8 cellular contexts compared by ENCODE assay signal in the genomic region with DNA sequence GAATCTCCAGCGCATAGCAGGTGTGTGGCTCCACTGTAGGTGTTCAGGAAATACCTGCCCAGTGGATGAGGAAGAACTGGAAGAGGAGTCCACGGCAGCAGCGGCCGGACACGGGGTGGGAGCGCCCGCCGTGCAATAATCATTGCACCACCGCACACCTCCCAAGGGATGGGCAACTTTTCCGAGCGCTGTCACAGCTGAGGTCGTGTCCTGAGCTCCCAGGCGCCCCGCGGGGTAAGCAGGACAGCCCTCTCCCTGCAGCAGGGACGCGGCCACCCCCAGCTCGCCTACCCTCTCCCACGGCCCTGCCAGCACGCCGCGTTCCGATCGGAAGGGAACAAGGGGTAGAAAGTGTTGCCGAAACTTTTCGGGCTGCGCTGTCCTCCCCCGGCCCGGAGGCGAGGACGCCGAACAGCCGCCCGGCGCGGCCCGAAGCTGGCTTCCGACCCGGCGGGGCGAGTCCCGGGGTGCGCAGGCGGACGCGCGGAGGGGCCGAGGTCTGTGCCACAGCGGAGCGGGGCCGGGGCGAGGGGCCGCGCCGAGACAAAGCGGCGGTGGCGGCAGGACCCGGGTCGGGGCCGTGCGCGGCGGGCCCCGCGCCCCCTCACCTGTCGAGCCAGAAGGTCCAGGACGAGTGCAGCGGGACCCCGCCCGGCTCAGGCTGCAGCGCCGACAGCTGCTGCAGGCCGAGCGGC. TPM values are rescaled to one million over a fixed set of nuclear protein-coding genes. Genes with fewer than 3 reads are reported as not detected.
DNase-seq lines count a peak whose midpoint lies in the region; ATAC-seq and TF ChIP-seq lines count a peak whose summit lies in the region.

No MANE protein-coding gene starts in this region.

- H3K14ac ChIP-seq in mesenchymal stem cell (ENCODE audit: low read length in 2 of 2) = peak overlapping the region in 1 of 2 experiments; percentile 88

- H3K4me1 ChIP-seq in duodenal mucosa (ENCODE audit: control insufficient read depth in 1 of 2, insufficient read depth in 2 of 2, low read length in 2 of 2) (peaks cover 13 to 15% of the 10 kb centered on the region in 2 donors), mesenchymal stem cell (ENCODE audit: control insufficient read depth, insufficient read depth, low read depth, low read length) (peaks cover 10% of the 10 kb centered on the region), stomach (peaks cover 17 to 46% (median 26%) of the 10 kb centered on the region in 4 donors)

- H3K9me3 ChIP-seq in duodenal mucosa (ENCODE audit: control insufficient read depth in 1 of 2, low read length in 2 of 2) (no peaks in the 10 kb centered on the region), mesenchymal stem cell (ENCODE audit: control insufficient read depth, low read length) (no peaks in the 10 kb centered on the region), stomach (no peaks in the 10 kb centered on the region)

- peak overlapping the region; percentile 96 for H2AFZ ChIP-seq in mesenchymal stem cell (ENCODE audit: low read depth, low read length)

- H3K36me3 ChIP-seq in duodenal mucosa (ENCODE audit: control insufficient read depth in 1 of 2, insufficient read depth in 2 of 2, low read length in 2 of 2) (no peaks in the 10 kb centered on the region), mesenchymal stem cell (ENCODE audit: control insufficient read depth in 1 of 2, insufficient read depth in 2 of 2, low read depth in 1 of 2, low read length in 2 of 2) (no peaks in the 10 kb centered on the region), stomach (no peaks in the 10 kb centered on the region)

- peak overlapping the region; percentile 70 for H4K8ac ChIP-seq in mesenchymal stem cell (ENCODE audit: low read length)

- peak overlapping the region in 1 of 2 experiments; percentile 74 for H3K18ac ChIP-seq in mesenchymal stem cell (ENCODE audit: low read depth in 1 of 2, low read length in 2 of 2)

- no peak overlapping the region for H2BK15ac ChIP-seq in mesenchymal stem cell (ENCODE audit: low read depth, poor library complexity, severe bottlenecking)

- peak; percentile 39 for ATAC-seq in HG03066 (IDR thresholded peaks at IDR 0.05; ENCODE audit: low read depth, unreplicated experiment)

- H3K27ac ChIP-seq in VCaP (peak overlapping the region; percentile 59; the same call in 1 of the 2 replicates), duodenal mucosa (ENCODE audit: low read depth, low read length) (no peak overlapping the region), mesenchymal stem cell (ENCODE audit: low read length, poor library complexity, severe bottlenecking) (no peak overlapping the region), stomach (peak overlapping the region; percentile 77 to 92 (median 86))

- H3K27me3 ChIP-seq in duodenal mucosa (ENCODE audit: control insufficient read depth in 1 of 2, insufficient read depth in 2 of 2, low read length in 2 of 2) (no peaks in the 10 kb centered on the region), mesenchymal stem cell (ENCODE audit: control insufficient read depth in 1 of 2, insufficient read depth in 1 of 2, low read length in 2 of 2) (peaks cover 8 to 16% of the 10 kb centered on the region in 2 experiments), stomach (no peaks in the 10 kb centered on the region)

- TF ChIP-seq EP300 in stomach (IDR thresholded peaks at IDR 0.05) = no peak

- peak overlapping the region; percentile 73 to 88 for H3K9ac ChIP-seq in duodenal mucosa (ENCODE audit: low read depth in 1 of 2, low read length in 2 of 2)
- peak overlapping the region; percentile 76 for H3K9ac ChIP-seq in mesenchymal stem cell (ENCODE audit: low read length)

- DNase-seq in NCI-H510A (lab: John Stamatoyannopoulos, UW) = peak; percentile 29
- DNase-seq in NCI-H510A treated with DMSO at 0.1 percent for 48 hours (lab: John Stamatoyannopoulos, UW) = no peak
- peak; percentile 25 for DNase-seq in mesenchymal stem cell
- DNase-seq in stomach = peak; percentile 43
- no peak for DNase-seq in cerebellar nuclear complex (lab: John Stamatoyannopoulos, UW)

- H2AK5ac ChIP-seq in mesenchymal stem cell (ENCODE audit: low read length, severe bottlenecking) = no peak overlapping the region

- peak overlapping the region; percentile 79 to 91 for H3K4me3 ChIP-seq in duodenal mucosa (ENCODE audit: low read depth in 1 of 2, low read length in 2 of 2)
- H3K4me3 ChIP-seq in mesenchymal stem cell (ENCODE audit: insufficient read depth in 1 of 2, low read depth in 1 of 2, low read length in 2 of 2) = peak overlapping the region; percentile 82 to 93
- H3K4me3 ChIP-seq in stomach = peak overlapping the region; percentile 66 to 92 (median 89)

- no peak overlapping the region for H2BK120ac ChIP-seq in mesenchymal stem cell (ENCODE audit: low read depth, low read length)

- peak overlapping the region; percentile 88 for H3K4me2 ChIP-seq in mesenchymal stem cell (ENCODE audit: low read length, poor library complexity, severe bottlenecking)

- H3K23ac ChIP-seq in mesenchymal stem cell (ENCODE audit: low read length in 2 of 2) = peak overlapping the region in 1 of 2 experiments; percentile 97

- 2% methylated on average over 38 of the region's 75 CpGs for WGBS in mesenchymal stem cell
- 0 to 1% (median 1%) methylated on average over 18 to 74 of the region's 75 CpGs for WGBS in stomach, 5 donors

- no peak overlapping the region for H4K91ac ChIP-seq in mesenchymal stem cell (ENCODE audit: low read length)

- peak overlapping the region in 1 of 2 experiments; percentile 56 for H2BK12ac ChIP-seq in mesenchymal stem cell (ENCODE audit: low read length in 2 of 2)

- intact Hi-C loops in stomach (cut with DNase I; ENCODE audit: low total_unique reads) = no loop called here

- TF ChIP-seq CTCF in VCaP (conservative IDR thresholded peaks at IDR 0.05) = no peak
- TF ChIP-seq CTCF in stomach (IDR thresholded peaks at IDR 0.05) = no peak

- H3K4ac ChIP-seq in mesenchymal stem cell (ENCODE audit: low read depth in 1 of 2, low read length in 2 of 2) = no peak overlapping the region

- no peak overlapping the region for H2BK5ac ChIP-seq in mesenchymal stem cell (ENCODE audit: low read depth, low read length, poor library complexity, severe bottlenecking)

- H3K79me1 ChIP-seq in mesenchymal stem cell (replicated peaks; ENCODE audit: low read length, poor library complexity, severe bottlenecking) = peaks cover 4% of the 10 kb centered on the region

- TF ChIP-seq POLR2A in stomach (IDR thresholded peaks at IDR 0.05) = no peak

RNA-seq across cellular contexts. Expression of a gene that starts 0.5 kb away (rescaled TPM):
- 5.5 TPM for polyA plus RNA-seq in mesenchymal stem cell (2013, experiment 1 of 2)
- polyA plus RNA-seq in mesenchymal stem cell (2013, experiment 2 of 2) = 6.2 TPM
- 10 to 100 TPM in 4 of 5 donors, 1 to 10 TPM in 1; 4.1 to 25.9 (median 14.0) TPM for total RNA-seq in stomach
- polyA plus RNA-seq in stomach = 10 to 100 TPM in 2 of 3 donors, 1 to 10 TPM in 1; 7.9 to 15.9 (median 15.0) TPM

RNA-seq across cellular contexts. Expression of a gene that starts 28.9 kb away (rescaled TPM):
- polyA plus RNA-seq in mesenchymal stem cell (2013, experiment 1 of 2) = 0.01 TPM
- polyA plus RNA-seq in mesenchymal stem cell (2013, experiment 2 of 2) = not detected
- 1 to 10 TPM in 3 of 5 donors, under 1 TPM in 1, not detected in 1; 0.45 to 5.1 (median 2.7) TPM for total RNA-seq in stomach
- polyA plus RNA-seq in stomach = 1 to 10 TPM; 1.1 to 3.1 (median 1.4) TPM

Comparison
In these comparisons a context has a peak if more than half of its experiments do, and no peak if none do; other contexts are left out.
1. DNase-seq: peak in NCI-H510A (single experiment), mesenchymal stem cell (single experiment) and stomach (single experiment); none in NCI-H510A treated with DMSO at 0.1 percent for 48 hours (single experiment) and cerebellar nuclear complex (0 of 2).
2. H3K27ac ChIP-seq: peak in VCaP (single experiment) and stomach (5 of 5); none in duodenal mucosa (single experiment) and mesenchymal stem cell (single experiment).
3. Peak in every context shown above with its lines, with median percentiles within 50 percentile points of each other: H3K4me3 ChIP-seq.